In genomic region chr21:45109831-45110492, GRCh38 we compare ENCODE assay signal across 8 cellular contexts. TPM values are rescaled to one million over a fixed set of nuclear protein-coding genes. Genes with fewer than 3 reads are reported as not detected.
DNase-seq lines count a peak whose midpoint lies in the region; ATAC-seq, FAIRE-seq and TF ChIP-seq lines count a peak whose summit lies in the region.

No MANE protein-coding gene starts in this region.

- H3K4me2 ChIP-seq in K562 (ENCODE audit: insufficient read depth, low read length): peak overlapping the region; percentile 43

- in situ Hi-C loops in K562 (cut with MboI): no loop called here

- H4K20me1 ChIP-seq in K562 (replicated peaks; ENCODE audit: control insufficient read depth, insufficient read depth, low read length): no peaks in the 10 kb centered on the region

- peak overlapping the region; percentile 37 for H2AFZ ChIP-seq in K562 (ENCODE audit: low read depth, low read length)

- H3K79me2 ChIP-seq in K562 (ENCODE audit: control insufficient read depth, insufficient read depth, low read length): peaks cover 12% of the 10 kb centered on the region; the same call in 2 of the 3 replicates

- H3K9me1 ChIP-seq in K562 (ENCODE audit: control insufficient read depth, insufficient read depth, low read length): no peaks in the 10 kb centered on the region

- H3K9ac ChIP-seq in K562 (ENCODE audit: insufficient read depth in 1 of 2, low read depth in 2 of 2, low read length in 2 of 2): no peak overlapping the region; a peak in 1 of 4 replicates

- TF ChIP-seq CTCF in K562 (IDR thresholded peaks at IDR 0.05 in 2 of 3, conservative IDR thresholded peaks at IDR 0.05 in 1 of 3; ENCODE audit: insufficient read depth in 2 of 3, low read depth in 1 of 3, low read length in 3 of 3): no peak
- TF ChIP-seq CTCF in upper lobe of left lung (IDR thresholded peaks at IDR 0.05): no peak

- POLR2A ChIA-PET in K562 (lab: Yijun Ruan, JAX): interaction anchor here (0.6 to 0.7 kb wide), 2 partner anchors 9 to 178 kb away, joined by 3 read pairs; partner anchors contain the start of gene POFUT2

- TF ChIP-seq POLR2A in K562 (conservative IDR thresholded peaks at IDR 0.05) (no peak), upper lobe of left lung (IDR thresholded peaks at IDR 0.05) (no peak)

- H3K27me3 ChIP-seq in K562 (ENCODE audit: control insufficient read depth in 2 of 2, insufficient read depth in 2 of 2, low read length in 2 of 2) (no peaks in the 10 kb centered on the region), upper lobe of left lung (no peaks in the 10 kb centered on the region)

- ATAC-seq in GM18868 (IDR thresholded peaks at IDR 0.05; ENCODE audit: unreplicated experiment) (peak; percentile 80), HG02798 (IDR thresholded peaks at IDR 0.05; ENCODE audit: poor library complexity, unreplicated experiment) (peak; percentile 86), K562 (peak; percentile 44), upper lobe of left lung (ENCODE audit: low FRiP score in 2 of 2) (no peak)

- FAIRE-seq in K562 (lab: Jason Lieb, UNC): peak; percentile 70

- peaks cover 18 to 43% of the 10 kb centered on the region in 2 experiments for H3K4me1 ChIP-seq in K562 (replicated peaks in 1 of 2; ENCODE audit: control insufficient read depth in 2 of 2, insufficient read depth in 2 of 2, low read length in 2 of 2)
- peaks cover 49 to 54% (median 50%) of the 10 kb centered on the region in 4 donors for H3K4me1 ChIP-seq in upper lobe of left lung

- BruUV-seq in K562 (replicated peaks; lab: Mats Ljungman, UMichigan): no TSS peak

- CTCF ChIA-PET in K562 (lab: Yijun Ruan, JAX; ENCODE audit: low intra/inter-chr PET ratio): no interaction called here

- DNase-seq in NOMO-1 treated with dmso at 0.1 percent for 144 hours (lab: John Stamatoyannopoulos, UW; ENCODE audit: unreplicated experiment): peak; percentile 87
- DNase-seq in K562 (ENCODE audit: extremely low read depth in 1 of 4, low spot score in 3 of 4): peak in 2 of 4 experiments; percentile 38 to 50
- peak; percentile 75 for DNase-seq in stimulated activated CD4-positive, alpha-beta T cell treated with anti-CD3 and anti-CD28 coated beads, Interleukin-15, amount 100 ng/mL, for 24 hours
- no peak for DNase-seq in DMS114 treated with DMSO at 0.1 percent for 48 hours (lab: John Stamatoyannopoulos, UW; ENCODE audit: unreplicated experiment)
- no peak for DNase-seq in AG08396 (ENCODE audit: low spot score)
- DNase-seq in upper lobe of left lung: no peak

- H3K36me3 ChIP-seq in K562 (ENCODE audit: control insufficient read depth, insufficient read depth, low read length): no peaks in the 10 kb centered on the region
- H3K36me3 ChIP-seq in upper lobe of left lung: no peaks in the 10 kb centered on the region

- 0 out of 4 replicates have a peak, but pooled peaks of 1 of the 2 experiments have one; percentile 6 for TF ChIP-seq RAD21 in K562 (CRISPR knock-in tag; conservative IDR thresholded peaks at IDR 0.05 in 1 of 2, IDR thresholded peaks at IDR 0.05 in 1 of 2)

- TF ChIP-seq EP300 in K562 (IDR thresholded peaks at IDR 0.05; ENCODE audit: low read length): no peak
- TF ChIP-seq EP300 in upper lobe of left lung (IDR thresholded peaks at IDR 0.05): no peak

- intact Hi-C loops in K562 (cut with micrococcal nuclease): no loop called here

- H3K9me3 ChIP-seq in K562 (replicated peaks; ENCODE audit: control insufficient read depth, insufficient read depth, low read depth, low read length) (no peaks in the 10 kb centered on the region), upper lobe of left lung (no peaks in the 10 kb centered on the region)

- peak overlapping the region; percentile 27; the same call in 1 of the 3 replicates for H3K27ac ChIP-seq in K562 (ENCODE audit: extremely low read depth, low read depth, low read length)
- H3K27ac ChIP-seq in upper lobe of left lung: peak overlapping the region in 1 of 4 donors; percentile 22

- WGBS in K562 (ENCODE audit: insufficient coverage, low coverage, missing lambda C conversion rate): 14% methylated on average over 15 of the region's 15 CpGs
- 39 to 43% methylated on average over 15 of the region's 15 CpGs for WGBS in upper lobe of left lung, 2 donors

- no peak overlapping the region for H3K4me3 ChIP-seq in K562
- peak overlapping the region in 2 of 4 donors; percentile 9 to 10 for H3K4me3 ChIP-seq in upper lobe of left lung

TF ChIP-seq in K562, 482 proteins besides CTCF, POLR2A, EP300 and RAD21 (continues in another document):
- TF ChIP-seq TRIM25 (IDR thresholded peaks at IDR 0.05; ENCODE audit: borderline replicate concordance) (no peak), ATF1 (CRISPR knock-in tag; IDR thresholded peaks at IDR 0.05) (no peak), ATF1 (tag; IDR thresholded peaks at IDR 0.05) (0 out of 2 replicates have a peak, but pooled peaks have one; percentile 29), ZNF77 (CRISPR knock-in tag; IDR thresholded peaks at IDR 0.05) (no peak), ESRRA (IDR thresholded peaks at IDR 0.05; ENCODE audit: borderline replicate concordance, low read depth) (peak; percentile 51; the same call in 1 of the 2 replicates), TCF3 (CRISPR knock-in tag; IDR thresholded peaks at IDR 0.05) (0 out of 2 replicates have a peak, but pooled peaks have one; percentile 9), TBL1XR1 (IDR thresholded peaks at IDR 0.05; ENCODE audit: low read length in 2 of 2) (0 out of 4 replicates have a peak, but pooled peaks of 1 of the 2 experiments have one; percentile 16), SOX6 (IDR thresholded peaks at IDR 0.05) (peak; percentile 11; the same call in 1 of the 2 replicates), ZNF766 (CRISPR knock-in tag; conservative IDR thresholded peaks at IDR 0.05) (no peak), HOXB6 (CRISPR knock-in tag; IDR thresholded peaks at IDR 0.05; ENCODE audit: borderline replicate concordance) (no peak), JUNB (CRISPR knock-in tag; conservative IDR thresholded peaks at IDR 0.05) (no peak), HMG20B (CRISPR knock-in tag; IDR thresholded peaks at IDR 0.05) (no peak), ZNF239 (CRISPR knock-in tag; IDR thresholded peaks at IDR 0.05) (no peak), MEF2A (IDR thresholded peaks at IDR 0.05; ENCODE audit: control insufficient read depth, low read depth, low read length) (peak; percentile 84; the same call in 1 of the 2 replicates), ZNF311 (CRISPR knock-in tag; IDR thresholded peaks at IDR 0.05) (no peak), IFI16 (CRISPR knock-in tag; IDR thresholded peaks at IDR 0.05) (no peak)
- TF ChIP-seq, protein P1, sequence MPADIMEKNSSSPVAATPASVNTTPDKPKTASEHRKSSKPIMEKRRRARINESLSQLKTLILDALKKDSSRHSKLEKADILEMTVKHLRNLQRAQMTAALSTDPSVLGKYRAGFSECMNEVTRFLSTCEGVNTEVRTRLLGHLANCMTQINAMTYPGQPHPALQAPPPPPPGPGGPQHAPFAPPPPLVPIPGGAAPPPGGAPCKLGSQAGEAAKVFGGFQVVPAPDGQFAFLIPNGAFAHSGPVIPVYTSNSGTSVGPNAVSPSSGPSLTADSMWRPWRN (IDR thresholded peaks at IDR 0.05; ENCODE audit: low read depth): peak; percentile 95

RNA-seq across cellular contexts. Expression of gene ADARB1, which starts 35.6 kb away (rescaled TPM):
- 40.2 and 48.3 TPM in 2 replicates for total RNA-seq in K562 (2011; cell fraction: chromatin; rRNA removed; ENCODE audit: low replicate concordance)
- 29.0 and 30.4 TPM in 2 replicates for total RNA-seq in K562 (2011; cell fraction: nucleolus; rRNA removed)
- 24.6 and 33.4 TPM in 2 replicates for total RNA-seq in K562 (2011; cell fraction: nucleoplasm; rRNA removed)
- total RNA-seq in K562 (2014; rRNA removed) (7.7 and 9.1 TPM in 2 replicates), K562 (2014; rRNA removed; fragmentation: Illumina TruSeq; extraction: Trizol) (8.3 TPM in 2 replicates), K562 (2015; rRNA removed; fragmentation: Illumina TruSeq; extraction: Trizol) (6.4 and 7.1 TPM in 2 replicates), K562 (2021) (12.0 and 16.0 TPM in 2 replicates), upper lobe of left lung (10 to 100 TPM; 26.5 to 94.3 (median 42.4) TPM)
- polyA plus RNA-seq in K562 (2011; rRNA removed) (8.4 and 11.8 TPM in 2 replicates), K562 (2014; fragmentation: Illumina TruSeq; extraction: Trizol) (7.3 and 9.2 TPM in 2 replicates), K562 (2014; fragmentation: Nextera tagmentation; extraction: Ambion mirVana) (1 to 10 TPM; 7.1 to 8.1 TPM), K562 (2014; rRNA removed) (6.7 and 12.8 TPM in 2 replicates)
- 6.6 and 7.4 TPM in 2 replicates for polyA plus RNA-seq in K562 (2011; cell fraction: cytosol; rRNA removed)
- 15.0 and 23.8 TPM in 2 replicates for polyA plus RNA-seq in K562 (2011; cell fraction: nucleus; rRNA removed)
- polyA plus RNA-seq in K562 (2012): 7.5 and 8.1 TPM in 2 replicates
- 10.4 and 16.9 TPM in 2 replicates for polyA minus RNA-seq in K562 (2011; rRNA and poly(A)+ RNA removed)
- polyA minus RNA-seq in K562 (2011; cell fraction: cytosol; rRNA and poly(A)+ RNA removed): 12.7 and 15.3 TPM in 2 replicates
- 13.3 and 18.3 TPM in 2 replicates for polyA minus RNA-seq in K562 (2011; cell fraction: nucleus; rRNA and poly(A)+ RNA removed)

Comparison
In these comparisons a context has a peak if more than half of its experiments do, and no peak if none do; other contexts are left out.
1. ATAC-seq: peak in GM18868 (single experiment), HG02798 (single experiment) and K562 (single experiment); none in upper lobe of left lung (0 of 2).
2. DNase-seq: peak in NOMO-1 treated with dmso at 0.1 percent for 144 hours (single experiment) and stimulated activated CD4-positive, alpha-beta T cell treated with anti-CD3 and anti-CD28 coated beads, Interleukin-15, amount 100 ng/mL, for 24 hours (single experiment); none in DMS114 treated with DMSO at 0.1 percent for 48 hours (single experiment), AG08396 (single experiment) and upper lobe of left lung (0 of 2).